9 cellular contexts compared by ENCODE assay signal in the genomic region with DNA sequence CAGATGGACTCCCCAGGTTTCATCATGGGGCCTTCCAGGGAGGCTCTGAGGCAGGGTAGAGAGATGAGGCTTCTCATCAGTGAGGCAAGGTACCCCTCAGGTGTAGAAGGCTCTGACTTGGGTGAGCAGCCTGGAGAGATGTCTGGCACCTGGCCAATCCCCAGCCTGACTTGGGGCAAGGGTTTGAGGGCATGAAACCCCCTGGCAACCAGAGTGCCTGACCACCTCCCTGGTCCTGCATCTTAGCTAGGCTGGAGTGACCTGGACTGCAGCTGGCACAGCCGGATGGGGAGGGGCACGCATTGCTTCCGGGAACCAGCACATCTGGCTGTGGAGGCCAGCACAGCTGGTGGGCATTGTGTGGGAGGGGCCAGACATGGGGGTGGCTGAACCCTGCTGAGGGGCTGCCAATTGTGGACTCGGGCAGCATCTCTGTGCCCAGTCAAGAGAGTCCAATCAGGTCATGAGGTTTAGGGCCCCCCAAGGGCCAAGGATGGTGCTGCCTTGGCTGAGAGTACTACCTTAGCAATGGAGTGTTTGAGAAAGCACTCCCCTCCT. TPM values are rescaled to one million over a fixed set of nuclear protein-coding genes. Genes with fewer than 3 reads are reported as not detected.
A peak's percentile ranks its signal among the peaks of the same experiment; 100 is the strongest.
DNase-seq lines count a peak whose midpoint lies in the region; ATAC-seq, FAIRE-seq and TF ChIP-seq lines count a peak whose summit lies in the region.
"Had no signal": no experiment of that assay in that cellular context is flagged by ENCODE, and none has a peak within 500 bp of the region (broad histone marks: within the 10 kb centered on the region; RNA-seq: fewer than 3 reads in every experiment).

No MANE protein-coding gene starts in this region.

- no peaks in the 10 kb centered on the region for H3K9me3 ChIP-seq in body of pancreas
- no peaks in the 10 kb centered on the region for H3K9me3 ChIP-seq in kidney (ENCODE audit: control insufficient read depth in 1 of 2, low read length in 2 of 2)

- WGBS in body of pancreas, 2 donors = 9 to 38% methylated on average over 4 of the region's 4 CpGs

- ATAC-seq in body of pancreas = no peak
- ATAC-seq in GM21723 (IDR thresholded peaks at IDR 0.05; ENCODE audit: unreplicated experiment) = no peak

- H3K9ac ChIP-seq in kidney (ENCODE audit: low read length in 2 of 2) = peak overlapping the region in 1 of 2 donors; percentile 73

- TF ChIP-seq POLR2A in body of pancreas (IDR thresholded peaks at IDR 0.05) = no peak

- intact Hi-C loops in body of pancreas (cut with DNase I) (no loop called here), kidney (cut with DNase I) (no loop called here)

- FAIRE-seq in kidney (lab: Jason Lieb, UNC) = no peak
- FAIRE-seq: islet of Langerhans had no signal

- H3K27ac ChIP-seq in body of pancreas (peak overlapping the region; percentile 82 to 90 (median 85)), kidney (ENCODE audit: low read depth in 2 of 2, low read length in 2 of 2) (peak overlapping the region in 1 of 2 donors; percentile 74), temporal lobe (ENCODE audit: low read depth, low read length) (peak overlapping the region; percentile 84)

- H3K4me1 ChIP-seq in body of pancreas (peaks cover 44% of the 10 kb centered on the region), kidney (ENCODE audit: control insufficient read depth in 1 of 2, insufficient read depth in 1 of 2, low read depth in 1 of 2, low read length in 2 of 2) (peaks cover 10 to 23% of the 10 kb centered on the region in 2 donors)

- H3K4me3 ChIP-seq in body of pancreas (peak overlapping the region; percentile 14 to 67), kidney (ENCODE audit: low read length in 2 of 2) (peak overlapping the region in 1 of 2 donors; percentile 59)

- no peaks in the 10 kb centered on the region for H3K27me3 ChIP-seq in body of pancreas

- DNase-seq in NCI-H82 (lab: John Stamatoyannopoulos, UW) (peak; percentile 24), NCI-H82 treated with DMSO at 0.1 percent for 48 hours (lab: John Stamatoyannopoulos, UW; ENCODE audit: unreplicated experiment) (no peak), body of pancreas (peak in 3 of 4 donors; percentile 46 to 48 (median 47)), kidney (peak; percentile 71)
- no peak for DNase-seq in stimulated activated CD4-positive, alpha-beta T cell treated with anti-CD3 and anti-CD28 coated beads, Interleukin-1b, Interleukin-23, amount 100 ng/mL, for 48 hours
- no peak for DNase-seq in central memory CD4-positive, alpha-beta T cell

- no peak for TF ChIP-seq CTCF in body of pancreas (IDR thresholded peaks at IDR 0.05)
- no peak for TF ChIP-seq CTCF in kidney (IDR thresholded peaks at IDR 0.05; ENCODE audit: borderline replicate concordance, extremely low read depth, insufficient read depth)

- H3K36me3 ChIP-seq in body of pancreas (replicated peaks in 1 of 2; ENCODE audit: insufficient read depth in 1 of 2, low read depth in 2 of 2) = peaks cover 0 to 3% of the 10 kb centered on the region in 2 donors
- no peaks in the 10 kb centered on the region for H3K36me3 ChIP-seq in kidney (ENCODE audit: control insufficient read depth in 1 of 2, insufficient read depth in 2 of 2, low read length in 2 of 2)

RNA-seq across cellular contexts. Expression of a gene that starts 1.9 kb away (rescaled TPM):
- total RNA-seq in body of pancreas (10 to 100 TPM; 19.7 to 20.4 TPM), kidney (26.6 TPM), temporal lobe (14.0 TPM)
- 7.8 TPM for polyA plus RNA-seq in kidney (ENCODE audit: insufficient read depth, low read depth, low replicate concordance)

RNA-seq across cellular contexts. Expression of a gene that starts 29.9 kb away (rescaled TPM):
- not detected for total RNA-seq in body of pancreas
- not detected for total RNA-seq in kidney
- not detected for polyA plus RNA-seq in kidney (ENCODE audit: insufficient read depth, low read depth, low replicate concordance)
- not detected for total RNA-seq in temporal lobe

RNA-seq across cellular contexts. Expression of a gene that starts 47.2 kb away (rescaled TPM):
- total RNA-seq in body of pancreas = under 1 TPM in 1 of 2 donors, not detected in 1; 0.26 TPM
- total RNA-seq in kidney = not detected
- polyA plus RNA-seq in kidney (ENCODE audit: insufficient read depth, low read depth, low replicate concordance) = not detected
- not detected for total RNA-seq in temporal lobe

RNA-seq across cellular contexts. Expression of a gene that starts 54.9 kb away (rescaled TPM):
- total RNA-seq in body of pancreas (100 to 1,000 TPM; 115 to 128 TPM), kidney (81.1 TPM), temporal lobe (93.7 TPM)
- polyA plus RNA-seq in kidney (ENCODE audit: insufficient read depth, low read depth, low replicate concordance) = 9.2 TPM

Comparison
In these comparisons a context has a peak if more than half of its experiments do, and no peak if none do; other contexts are left out.
1. DNase-seq: peak in NCI-H82 (single experiment), body of pancreas (3 of 4) and kidney (single experiment); none in NCI-H82 treated with DMSO at 0.1 percent for 48 hours (single experiment), stimulated activated CD4-positive, alpha-beta T cell treated with anti-CD3 and anti-CD28 coated beads, Interleukin-1b, Interleukin-23, amount 100 ng/mL, for 48 hours (single experiment) and central memory CD4-positive, alpha-beta T cell (single experiment).